In the genomic region with DNA sequence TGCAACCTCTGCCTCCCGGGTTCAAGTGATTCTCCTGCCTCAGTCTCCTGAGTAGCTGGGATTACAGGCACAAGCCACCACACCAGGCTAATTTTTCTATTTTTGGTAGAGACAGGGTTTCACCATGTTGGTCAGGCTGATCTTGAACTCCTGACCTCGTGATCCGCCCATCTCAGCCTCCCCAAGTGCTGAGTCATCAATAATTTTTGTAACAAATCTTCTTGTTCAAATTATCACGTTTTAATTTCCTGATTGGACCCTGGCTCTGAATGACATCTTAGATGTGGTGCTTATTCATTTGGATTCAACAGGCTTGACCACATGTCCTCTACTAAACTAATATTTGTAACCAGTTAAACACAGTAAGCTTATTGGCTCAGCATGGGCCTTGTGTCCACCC, we compare ENCODE assay signal across 2 cellular contexts.
A peak's percentile ranks its signal among the peaks of the same experiment; 100 is the strongest.
TF ChIP-seq lines count a peak whose summit lies in the region.

No MANE protein-coding gene starts in this region.

TF ChIP-seq in IMR-90, 13 proteins besides CTCF, POLR2A, EP300 and RAD21:
- peak; percentile 97 for TF ChIP-seq MAFK (IDR thresholded peaks at IDR 0.05; ENCODE audit: low read depth, low read length)

TF ChIP-seq in K562, 482 proteins besides CTCF, POLR2A, EP300 and RAD21:
- TF ChIP-seq MAFK (IDR thresholded peaks at IDR 0.05; ENCODE audit: low read length) (peak; percentile 90), ZNF316 (IDR thresholded peaks at IDR 0.05) (peak; percentile 71), C11orf30 (IDR thresholded peaks at IDR 0.05; ENCODE audit: low read depth) (peak; percentile 63), MAFF (IDR thresholded peaks at IDR 0.05; ENCODE audit: low read length) (peak; percentile 83), MAFG (tag; conservative IDR thresholded peaks at IDR 0.05) (peak; percentile 77)
